ENCODE assay signal across 12 cellular contexts in genomic region chr3:49296781-49297420, GRCh38. TPM values are rescaled to one million over a fixed set of nuclear protein-coding genes. Genes with fewer than 3 reads are reported as not detected.
DNase-seq lines count a peak whose midpoint lies in the region; TF ChIP-seq lines count a peak whose summit lies in the region.
"Had no signal": no experiment of that assay in that cellular context is flagged by ENCODE, and none has a peak within 500 bp of the region (broad histone marks: within the 10 kb centered on the region; RNA-seq: fewer than 3 reads in every experiment).

No MANE protein-coding gene starts in this region.

- in situ Hi-C loops in HAP-1 (cut with MboI; ENCODE audit: low sequenced_read_pairs) = no loop called here

- H3K4me3 ChIP-seq in breast epithelium = no peak overlapping the region
- no peak overlapping the region for H3K4me3 ChIP-seq in esophagus (ENCODE audit: low read depth in 1 of 2, low read length in 2 of 2)
- no peak overlapping the region for H3K4me3 ChIP-seq in mucosa of rectum (ENCODE audit: low read length in 2 of 2)
- H3K4me3 ChIP-seq in HAP-1 = no peak overlapping the region

- no peak overlapping the region for H3K9ac ChIP-seq in mucosa of rectum (ENCODE audit: low read depth in 1 of 2, low read length in 2 of 2)

- TF ChIP-seq POLR2A in breast epithelium (IDR thresholded peaks at IDR 0.05) = no peak

- 32 to 64% methylated on average over 2 of the region's 2 CpGs for WGBS in esophagus, 2 donors

- H3K27ac ChIP-seq in breast epithelium = peak overlapping the region in 1 of 2 donors; percentile 58
- H3K27ac ChIP-seq in esophagus (ENCODE audit: low read depth in 2 of 2, low read length in 1 of 2) = peak overlapping the region; percentile 69 to 90
- H3K27ac ChIP-seq in mucosa of rectum (ENCODE audit: low read depth in 2 of 2, low read length in 2 of 2) = peak overlapping the region; percentile 30 to 39

- CTCF ChIA-PET in MCF 10A (lab: Yijun Ruan, JAX) = interaction anchor here (0.6 to 1.4 kb wide), 10 partner anchors 9 to 309 kb away, joined by 3 to 6 read pairs (median 3); partner anchors contain the start of genes QRICH1 and USP4

- H3K36me3 Mint-ChIP-seq in MCF 10A (ENCODE audit: insufficient read depth, unreplicated experiment) = peaks cover 96% of the 10 kb centered on the region

- H3K9me3 Mint-ChIP-seq in MCF 10A (ENCODE audit: unreplicated experiment) = no peaks in the 10 kb centered on the region

- H3K4me1 ChIP-seq in breast epithelium (no peaks in the 10 kb centered on the region), esophagus (ENCODE audit: control insufficient read depth in 2 of 2, insufficient read depth in 2 of 2, low read length in 1 of 2) (peaks cover 3 to 7% of the 10 kb centered on the region in 2 donors), mucosa of rectum (ENCODE audit: control insufficient read depth in 2 of 2, insufficient read depth in 2 of 2, low read length in 2 of 2) (no peaks in the 10 kb centered on the region), HAP-1 (no peaks in the 10 kb centered on the region)

- no TSS peak for BruUV-seq in MCF 10A (replicated peaks; lab: Mats Ljungman, UMichigan)

- intact Hi-C loops in MCF 10A (cut with micrococcal nuclease) (loop anchor here (1.0 to 5.0 kb wide), 2 partner anchors 125 to 152 kb away; partner anchors contain the start of gene KLHDC8B), breast epithelium (cut with DNase I; ENCODE audit: low total_unique reads) (no loop called here)

- H3K27me3 Mint-ChIP-seq in MCF 10A (ENCODE audit: insufficient read depth, unreplicated experiment) = no peaks in the 10 kb centered on the region

- peak overlapping the region; percentile 98 for H3K27ac Mint-ChIP-seq in MCF 10A (ENCODE audit: low read depth, unreplicated experiment)

- no peaks in the 10 kb centered on the region for H3K27me3 ChIP-seq in breast epithelium
- no peaks in the 10 kb centered on the region for H3K27me3 ChIP-seq in esophagus (ENCODE audit: control insufficient read depth in 1 of 2, insufficient read depth in 2 of 2, low read length in 2 of 2)
- H3K27me3 ChIP-seq in mucosa of rectum (ENCODE audit: control insufficient read depth in 2 of 2, insufficient read depth in 2 of 2, low read length in 2 of 2) = no peaks in the 10 kb centered on the region
- no peaks in the 10 kb centered on the region for H3K27me3 ChIP-seq in HAP-1 (ENCODE audit: low read depth)

- peak overlapping the region; percentile 71 for H3K4me3 Mint-ChIP-seq in MCF 10A (ENCODE audit: unreplicated experiment)

- H3K4me1 Mint-ChIP-seq in MCF 10A (ENCODE audit: insufficient read depth, unreplicated experiment) = peaks cover 7% of the 10 kb centered on the region

- H3K36me3 ChIP-seq in breast epithelium = peaks cover 9% of the 10 kb centered on the region
- H3K36me3 ChIP-seq in esophagus (ENCODE audit: control insufficient read depth in 2 of 2, insufficient read depth in 2 of 2, low read length in 1 of 2) = peaks cover 16 to 45% of the 10 kb centered on the region in 2 donors
- H3K36me3 ChIP-seq in mucosa of rectum (ENCODE audit: control insufficient read depth in 2 of 2, insufficient read depth in 2 of 2, low read length in 2 of 2) = peaks cover 65 to 72% of the 10 kb centered on the region in 2 donors
- H3K36me3 ChIP-seq in HAP-1 (replicated peaks) = peaks cover 67% of the 10 kb centered on the region

- TF ChIP-seq CTCF in MCF 10A (IDR thresholded peaks at IDR 0.05; ENCODE audit: unreplicated experiment) (no peak), breast epithelium (IDR thresholded peaks at IDR 0.05) (no peak)

- DNase-seq in MCF 10A (ENCODE audit: unreplicated experiment) (peak; percentile 78), breast epithelium (ENCODE audit: low spot score in 2 of 2) (no peak), ureter (ENCODE audit: low spot score) (peak; percentile 54), HAP-1 (ENCODE audit: low spot score in 2 of 2) (no peak), NCI-H524 (lab: John Stamatoyannopoulos, UW) (no peak), activated gamma-delta T cell treated with Interleukin-2 at 50 U/mL for 16 hours (no peak)
- DNase-seq: activated CD4-positive, CD25-positive, alpha-beta regulatory T cell treated with anti-CD3 and anti-CD28 coated beads, Interleukin-2, amount 50 U/mL, for 72 hours; kidney; NCI-H1105 treated with DMSO at 0.1 percent for 48 hours; stimulated activated CD4-positive, alpha-beta T cell treated with anti-CD3 and anti-CD28 coated beads, Interleukin-2, amount 100 ng/mL, for 24 hours had no signal

- POLR2A ChIA-PET in MCF 10A (lab: Yijun Ruan, JAX) = interaction anchor here (0.6 to 2.1 kb wide), 14 partner anchors 43 to 267 kb away, joined by 3 to 10 read pairs (median 5); partner anchors contain the start of genes GPX1, IMPDH2, KLHDC8B and NICN1

- H3K9me3 ChIP-seq in breast epithelium = no peaks in the 10 kb centered on the region
- no peaks in the 10 kb centered on the region for H3K9me3 ChIP-seq in esophagus (ENCODE audit: control insufficient read depth in 2 of 2, insufficient read depth in 1 of 2, low read depth in 1 of 2, low read length in 1 of 2)
- no peaks in the 10 kb centered on the region for H3K9me3 ChIP-seq in mucosa of rectum (ENCODE audit: control insufficient read depth in 2 of 2, low read length in 2 of 2)
- H3K9me3 ChIP-seq in HAP-1 = no peaks in the 10 kb centered on the region

RNA-seq across cellular contexts. Expression of gene C3orf62, which starts 19.9 kb away (rescaled TPM):
- total RNA-seq in MCF 10A (2022) (8.1 and 9.4 TPM in 2 replicates), breast epithelium (1 to 10 TPM; 4.2 to 5.1 (median 4.3) TPM), ureter (8.9 TPM)
- 1 to 10 TPM; 4.2 to 6.6 TPM for polyA plus RNA-seq in esophagus

RNA-seq across cellular contexts. Expression of gene USP4, which starts 43.0 kb away (rescaled TPM):
- total RNA-seq in MCF 10A (2022) (52.6 and 54.1 TPM in 2 replicates), breast epithelium (10 to 100 TPM; 26.3 to 32.8 (median 29.9) TPM), ureter (93.3 TPM)
- 10 to 100 TPM; 24.7 to 28.5 TPM for polyA plus RNA-seq in esophagus

Comparison
In these comparisons a context has a peak if more than half of its experiments do, and no peak if none do; other contexts are left out.
1. DNase-seq: peak in MCF 10A (single experiment) and ureter (single experiment); none in breast epithelium (0 of 2), HAP-1 (0 of 2), NCI-H524 (0 of 2) and activated gamma-delta T cell treated with Interleukin-2 at 50 U/mL for 16 hours (single experiment).